ENCODE assay signal across 14 cellular contexts in the genomic region with DNA sequence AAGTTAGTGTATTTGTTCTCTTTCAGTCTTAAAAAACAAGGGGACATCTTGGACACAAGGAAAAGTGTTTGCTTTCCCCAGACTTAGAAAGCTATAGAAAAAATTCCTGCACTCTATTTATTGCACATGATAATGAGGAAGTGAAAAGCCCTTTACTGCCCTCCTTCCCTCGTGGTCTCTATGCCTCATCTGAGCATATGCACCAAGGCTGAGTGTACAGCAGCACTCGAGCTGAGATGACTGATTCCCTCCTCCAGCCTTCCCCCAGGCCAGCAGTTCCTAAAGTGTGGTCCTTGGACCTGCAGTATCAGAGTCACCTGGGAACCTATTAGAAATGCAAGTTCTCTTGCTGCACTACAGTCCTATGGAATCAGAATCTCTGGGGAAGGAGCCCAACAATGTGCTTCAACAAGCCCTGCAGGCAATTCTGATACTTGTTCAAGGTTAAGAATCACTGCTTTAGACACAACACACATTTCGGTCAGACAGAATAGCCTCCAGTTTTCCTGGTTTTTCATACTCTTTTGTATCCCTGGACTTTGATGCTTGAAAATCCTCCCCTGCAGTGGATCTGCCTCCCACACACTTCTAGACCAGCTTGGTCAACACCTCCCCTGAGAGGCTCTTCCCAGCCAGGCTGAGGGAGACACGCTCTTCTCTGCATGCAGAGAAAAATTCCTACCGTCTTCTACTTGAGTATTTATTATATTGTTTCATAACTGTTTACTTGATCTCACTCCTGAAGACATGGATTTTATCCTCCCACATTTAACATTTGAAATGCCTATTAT. TPM values are rescaled to one million over a fixed set of nuclear protein-coding genes. Genes with fewer than 3 reads are reported as not detected.
DNase-seq lines count a peak whose midpoint lies in the region; ATAC-seq, FAIRE-seq and TF ChIP-seq lines count a peak whose summit lies in the region.
"Had no signal": no experiment of that assay in that cellular context is flagged by ENCODE, and none has a peak within 500 bp of the region (broad histone marks: within the 10 kb centered on the region; RNA-seq: fewer than 3 reads in every experiment).

No MANE protein-coding gene starts in this region.

- WGBS in hepatocyte (ENCODE audit: low lambda C conversion rate, missing lambda C conversion rate): 54% methylated on average over 5 of the region's 5 CpGs

- no peaks in the 10 kb centered on the region for H3K4me1 ChIP-seq in hepatocyte (ENCODE audit: insufficient read depth)
- H3K4me1 ChIP-seq: SJSA1 had no signal

- FAIRE-seq in GM12891 (lab: Jason Lieb, UNC): no peak
- FAIRE-seq: GM19239, islet of Langerhans had no signal

- no peak overlapping the region for H3K4me2 ChIP-seq in hepatocyte

- TF ChIP-seq CTCF in hepatocyte (IDR thresholded peaks at IDR 0.05; ENCODE audit: poor library complexity): no peak

- no peaks in the 10 kb centered on the region for H3K9me3 ChIP-seq in hepatocyte (ENCODE audit: low read depth)
- H3K9me3 ChIP-seq: SJSA1 had no signal

- H4K20me1 ChIP-seq in hepatocyte (ENCODE audit: insufficient read depth, poor library complexity, severe bottlenecking): no peaks in the 10 kb centered on the region

- H3K27me3 ChIP-seq in hepatocyte: peaks cover 33% of the 10 kb centered on the region
- H3K27me3 ChIP-seq: SJSA1 had no signal

- no peak for TF ChIP-seq POLR2A in GM12891 (IDR thresholded peaks at IDR 0.05; ENCODE audit: low read depth, low read length)

- H3K4me3 ChIP-seq in hepatocyte: no peak overlapping the region
- H3K4me3 ChIP-seq: SJSA1 had no signal

- no peaks in the 10 kb centered on the region for H3K79me2 ChIP-seq in hepatocyte

- peak; percentile 64 for ATAC-seq in GM21515 (IDR thresholded peaks at IDR 0.05; ENCODE audit: unreplicated experiment)

- DNase-seq in GM12891 (ENCODE audit: insufficient read length, low spot score) (no peak), Kasumi-1 (lab: John Stamatoyannopoulos, UW) (peak; percentile 12 to 23), hepatocyte (ENCODE audit: low spot score) (peak; percentile 49), 8988T (no peak)
- DNase-seq in activated naive CD4-positive, alpha-beta T cell treated with anti-CD3 and anti-CD28 coated beads, Interleukin-2, amount 50 U/mL, for 16 hours: no peak
- DNase-seq in stimulated activated naive CD4-positive, alpha-beta T cell (lab: John Stamatoyannopoulos, UW): no peak
- no peak for DNase-seq in stimulated activated CD4-positive, alpha-beta T cell treated with anti-CD3 and anti-CD28 coated beads, Interleukin-1b, Interleukin-23, amount 100 ng/mL, for 48 hours
- DNase-seq: activated CD4-positive, alpha-beta T cell treated with anti-CD3 and anti-CD28 coated beads, Interleukin-2, amount 10 ng/mL, durations not matched to agents 7 days and 5 days; NCI-H2171 treated with DMSO at 0.1 percent for 48 hours had no signal

- H2AFZ ChIP-seq in hepatocyte: no peak overlapping the region

- H3K27ac ChIP-seq in hepatocyte: no peak overlapping the region
- H3K27ac ChIP-seq: SJSA1 had no signal

- no peaks in the 10 kb centered on the region for H3K36me3 ChIP-seq in hepatocyte (replicated peaks; ENCODE audit: insufficient read depth, low read depth)
- H3K36me3 ChIP-seq: SJSA1 had no signal

- H3K9me2 ChIP-seq in hepatocyte (replicated peaks; ENCODE audit: insufficient read depth): no peaks in the 10 kb centered on the region

TF ChIP-seq in GM12891, 5 proteins besides CTCF, POLR2A, EP300 and RAD21:
- TF ChIP-seq SPI1 (IDR thresholded peaks at IDR 0.05; ENCODE audit: low read depth, low read length) (peak; percentile 79), POLR2AphosphoS5 (IDR thresholded peaks at IDR 0.05; ENCODE audit: low read depth, low read length) (no peak)

RNA-seq across cellular contexts. Expression of a gene that starts 14.1 kb away (rescaled TPM):
- 0.18 TPM for polyA plus RNA-seq in GM12891 (2012; ENCODE audit: low read depth, missing spikeins)
- 0.12 and 0.47 TPM in 2 replicates for total RNA-seq in hepatocyte
- polyA plus RNA-seq in hepatocyte: not detected in 2 replicates
- total RNA-seq: activated CD4-positive, alpha-beta T cell treated with anti-CD3 and anti-CD28 coated beads, Interleukin-2, amount 10 ng/mL, durations not matched to agents 7 days and 5 days; G401; SJSA1 had no signal

Comparison
In these comparisons a context has a peak if more than half of its experiments do, and no peak if none do; other contexts are left out.
1. DNase-seq: peak in Kasumi-1 (2 of 2) and hepatocyte (single experiment); none in GM12891 (single experiment), activated naive CD4-positive, alpha-beta T cell treated with anti-CD3 and anti-CD28 coated beads, Interleukin-2, amount 50 U/mL, for 16 hours (single experiment), stimulated activated naive CD4-positive, alpha-beta T cell (0 of 6), stimulated activated CD4-positive, alpha-beta T cell treated with anti-CD3 and anti-CD28 coated beads, Interleukin-1b, Interleukin-23, amount 100 ng/mL, for 48 hours (single experiment) and 8988T (single experiment).